19 cellular contexts compared by ENCODE assay signal in the genomic region with DNA sequence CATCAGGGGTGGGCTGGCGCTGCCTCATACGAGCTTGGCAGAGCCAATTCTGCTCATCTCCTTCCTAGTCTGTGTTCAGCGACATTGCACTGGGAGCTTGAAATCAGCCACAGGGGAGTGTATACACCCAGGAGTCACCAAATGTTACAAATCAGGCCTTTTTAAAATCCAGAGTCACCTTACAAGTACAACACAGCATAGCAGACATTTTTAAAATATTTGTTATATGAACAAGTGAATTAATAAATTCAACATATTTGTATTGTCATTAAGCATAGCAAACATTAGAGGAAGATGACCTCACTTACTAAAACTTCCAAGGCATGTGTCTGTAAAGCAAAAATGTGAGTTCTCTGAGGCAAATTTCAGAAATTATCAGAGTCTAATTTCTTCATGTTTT.
A peak's percentile ranks its signal among the peaks of the same experiment; 100 is the strongest.
DNase-seq lines count a peak whose midpoint lies in the region; ATAC-seq and TF ChIP-seq lines count a peak whose summit lies in the region.
"Had no signal": no experiment of that assay in that cellular context is flagged by ENCODE, and none has a peak within 500 bp of the region (broad histone marks: within the 10 kb centered on the region; RNA-seq: fewer than 3 reads in every experiment).

No MANE protein-coding gene starts in this region.

- H3K79me2 ChIP-seq in fibroblast of lung (ENCODE audit: control insufficient read depth, insufficient read depth, low read length), result no peaks in the 10 kb centered on the region
- no peaks in the 10 kb centered on the region for H3K79me2 ChIP-seq in trophoblast cell (ENCODE audit: control insufficient read depth, insufficient read depth, low read length, poor library complexity)

- H3K27ac ChIP-seq in SJSA1, result peak overlapping the region; percentile 92
- peak overlapping the region; percentile 33 for H3K27ac ChIP-seq in fibroblast of lung (ENCODE audit: insufficient read depth, low read length)
- no peak overlapping the region for H3K27ac ChIP-seq in trophoblast cell (ENCODE audit: low read depth, low read length)
- H3K27ac ChIP-seq: BLaER1 treated with 17β-estradiol and CSF1 and Interleukin-3, amounts not matched to agents 10 nM and 100 nM; thyroid gland had no signal

- no peak overlapping the region for H3K23ac ChIP-seq in trophoblast cell (ENCODE audit: low read length)

- H3K9ac ChIP-seq in fibroblast of lung (ENCODE audit: insufficient read depth, low read length), result no peak overlapping the region
- H3K9ac ChIP-seq in trophoblast cell (ENCODE audit: low read length), result no peak overlapping the region
- H3K9ac ChIP-seq: BLaER1 treated with 17β-estradiol and CSF1 and Interleukin-3, amounts not matched to agents 10 nM and 100 nM had no signal

- H3K4me2 ChIP-seq in fibroblast of lung (ENCODE audit: extremely low read depth, insufficient read depth, low read length), result peak overlapping the region; percentile 11
- H3K4me2 ChIP-seq in trophoblast cell (ENCODE audit: low read length), result no peak overlapping the region
- H3K4me2 ChIP-seq: BLaER1 treated with 17β-estradiol and CSF1 and Interleukin-3, amounts not matched to agents 10 nM and 100 nM had no signal

- H3K4me3 ChIP-seq in SJSA1 (no peak overlapping the region), fibroblast of lung (replicated peaks in 1 of 4; ENCODE audit: control extremely low read depth in 1 of 4, insufficient read depth in 1 of 4, low read depth in 3 of 4, low read length in 4 of 4) (no peak overlapping the region), trophoblast cell (ENCODE audit: low read depth, low read length) (no peak overlapping the region)
- H3K4me3 ChIP-seq: BLaER1 treated with 17β-estradiol and CSF1 and Interleukin-3, amounts not matched to agents 10 nM and 100 nM; thyroid gland had no signal

- H3K27ac Mint-ChIP-seq in activated T-helper 17 cell treated with anti-CD3 and anti-CD28 coated beads, Interleukin-2, amount 50 U/mL, for 72 hours, result no peak overlapping the region
- H3K27ac Mint-ChIP-seq: activated T-helper 1 cell treated with anti-CD3 and anti-CD28 coated beads, Interleukin-12 subunit alpha, Interleukin-12 subunit beta, Interleukin-2, Interleukin-4 antibody, amounts not matched to agents 30 ng/mL and 10 ng/mL and 1 ng/mL, durations not matched to agents 14 hours and 24 hours and 36 hours had no signal

- H3K4me3 Mint-ChIP-seq in activated T-helper 17 cell treated with anti-CD3 and anti-CD28 coated beads, Interleukin-2, amount 50 U/mL, for 72 hours, result no peak overlapping the region
- H3K4me3 Mint-ChIP-seq: activated T-helper 1 cell treated with anti-CD3 and anti-CD28 coated beads, Interleukin-12 subunit alpha, Interleukin-12 subunit beta, Interleukin-2, Interleukin-4 antibody, amounts not matched to agents 30 ng/mL and 10 ng/mL and 1 ng/mL, durations not matched to agents 14 hours and 24 hours and 36 hours; central memory CD8-positive, alpha-beta T cell had no signal

- no peak overlapping the region for H2BK5ac ChIP-seq in trophoblast cell (ENCODE audit: low read depth, low read length, poor library complexity)

- no peaks in the 10 kb centered on the region for H3K36me3 ChIP-seq in SJSA1
- no peaks in the 10 kb centered on the region for H3K36me3 ChIP-seq in fibroblast of lung (ENCODE audit: control insufficient read depth, insufficient read depth, low read length)
- H3K36me3 ChIP-seq in trophoblast cell (ENCODE audit: control insufficient read depth in 1 of 2, insufficient read depth in 2 of 2, low read length in 2 of 2), result no peaks in the 10 kb centered on the region
- H3K36me3 ChIP-seq: BLaER1 treated with 17β-estradiol and CSF1 and Interleukin-3, amounts not matched to agents 10 nM and 100 nM; thyroid gland had no signal

- H3K79me1 ChIP-seq in trophoblast cell (ENCODE audit: low read length), result no peaks in the 10 kb centered on the region

- no peaks in the 10 kb centered on the region for H4K20me1 ChIP-seq in fibroblast of lung (ENCODE audit: control insufficient read depth, extremely low read depth, insufficient read depth, low read length)
- H4K20me1 ChIP-seq: BLaER1 treated with 17β-estradiol and CSF1 and Interleukin-3, amounts not matched to agents 10 nM and 100 nM had no signal

- H2AK5ac ChIP-seq in trophoblast cell (ENCODE audit: low read length), result no peak overlapping the region

- H2AFZ ChIP-seq in fibroblast of lung (ENCODE audit: low read length) (no peak overlapping the region), trophoblast cell (ENCODE audit: insufficient read depth, low read length, poor library complexity) (no peak overlapping the region)

- H4K91ac ChIP-seq in trophoblast cell (ENCODE audit: low read depth, low read length), result no peak overlapping the region

- no peak overlapping the region for H3K18ac ChIP-seq in trophoblast cell (ENCODE audit: low read length)

- no peaks in the 10 kb centered on the region for H3K9me3 Mint-ChIP-seq in activated T-helper 17 cell treated with anti-CD3 and anti-CD28 coated beads, Interleukin-2, amount 50 U/mL, for 72 hours
- H3K9me3 Mint-ChIP-seq: activated T-helper 1 cell treated with anti-CD3 and anti-CD28 coated beads, Interleukin-12 subunit alpha, Interleukin-12 subunit beta, Interleukin-2, Interleukin-4 antibody, amounts not matched to agents 30 ng/mL and 10 ng/mL and 1 ng/mL, durations not matched to agents 14 hours and 24 hours and 36 hours had no signal

- DNase-seq in EL (peak; percentile 85), SJSA1 (ENCODE audit: low read depth in 1 of 2, low spot score in 2 of 2) (peak; percentile 60 to 71), fibroblast of lung (ENCODE audit: low read depth in 2 of 2) (peak in 1 of 2 donors; percentile 67), trophoblast cell (peak; percentile 25 to 69), middle frontal gyrus (ENCODE audit: extremely low spot score, low spot score) (no peak), superior temporal gyrus (ENCODE audit: extremely low spot score) (no peak)
- DNase-seq: activated CD8-positive, alpha-beta memory T cell treated with anti-CD3 and anti-CD28 coated beads for 24 hours; foreskin melanocyte; NCI-H1694 treated with DMSO at 0.1 percent for 48 hours; NCI-H446 treated with DMSO at 0.1 percent for 48 hours; posterior cingulate gyrus; SHP77; T-helper 2 cell; thyroid gland had no signal

- no peak overlapping the region for H3K14ac ChIP-seq in trophoblast cell (ENCODE audit: low read length)

- H2BK12ac ChIP-seq in trophoblast cell (ENCODE audit: low read length), result no peak overlapping the region

- no CpG with 5 or more reads among the region's 3 CpGs for WGBS in trophoblast cell (ENCODE audit: extremely low coverage, insufficient coverage, insufficient read length)

- no peak overlapping the region for H3K4ac ChIP-seq in trophoblast cell (ENCODE audit: low read depth, low read length)

- H3K9me3 ChIP-seq in SJSA1 (replicated peaks) (no peaks in the 10 kb centered on the region), fibroblast of lung (ENCODE audit: control insufficient read depth, insufficient read depth, low read depth, low read length) (no peaks in the 10 kb centered on the region), trophoblast cell (ENCODE audit: insufficient read depth, low read depth, low read length) (no peaks in the 10 kb centered on the region)
- H3K9me3 ChIP-seq: thyroid gland had no signal

- no peak overlapping the region for H4K8ac ChIP-seq in trophoblast cell (ENCODE audit: low read depth, low read length)

- ATAC-seq in GM19351 (IDR thresholded peaks at IDR 0.05; ENCODE audit: unreplicated experiment), result no peak
- no peak for ATAC-seq in activated T-helper 17 cell treated with anti-CD3 and anti-CD28 coated beads, Interleukin-2, amount 50 U/mL, for 72 hours (replicated peaks)

- TF ChIP-seq CTCF in fibroblast of lung (conservative IDR thresholded peaks at IDR 0.05 in 1 of 2, IDR thresholded peaks at IDR 0.05 in 1 of 2; ENCODE audit: low read depth in 1 of 2, low read length in 2 of 2), result no peak

- H3K4me1 ChIP-seq in SJSA1 (replicated peaks) (peaks cover 49% of the 10 kb centered on the region), fibroblast of lung (ENCODE audit: control insufficient read depth, extremely low read depth, insufficient read depth, low read length) (peaks cover 17% of the 10 kb centered on the region), trophoblast cell (ENCODE audit: control insufficient read depth in 1 of 2, insufficient read depth in 2 of 2, low read length in 2 of 2) (peaks cover 0 to 2% of the 10 kb centered on the region in 2 experiments)
- H3K4me1 ChIP-seq: thyroid gland had no signal

- H3K4me1 Mint-ChIP-seq in activated T-helper 17 cell treated with anti-CD3 and anti-CD28 coated beads, Interleukin-2, amount 50 U/mL, for 72 hours, result no peaks in the 10 kb centered on the region
- H3K4me1 Mint-ChIP-seq: central memory CD8-positive, alpha-beta T cell had no signal

- no peak overlapping the region for H2BK120ac ChIP-seq in trophoblast cell (ENCODE audit: insufficient read depth, low read length, poor library complexity)

- H3K36me3 Mint-ChIP-seq in activated T-helper 17 cell treated with anti-CD3 and anti-CD28 coated beads, Interleukin-2, amount 50 U/mL, for 72 hours (ENCODE audit: low read depth), result no peaks in the 10 kb centered on the region

- peaks cover 1% of the 10 kb centered on the region for H3K27me3 Mint-ChIP-seq in activated T-helper 17 cell treated with anti-CD3 and anti-CD28 coated beads, Interleukin-2, amount 50 U/mL, for 72 hours
- H3K27me3 Mint-ChIP-seq: central memory CD8-positive, alpha-beta T cell had no signal

- H3K27me3 ChIP-seq in SJSA1 (replicated peaks), result no peaks in the 10 kb centered on the region
- no peaks in the 10 kb centered on the region for H3K27me3 ChIP-seq in fibroblast of lung (ENCODE audit: control insufficient read depth, insufficient read depth, low read length)
- no peaks in the 10 kb centered on the region for H3K27me3 ChIP-seq in trophoblast cell (ENCODE audit: insufficient read depth, low read length)
- H3K27me3 ChIP-seq: BLaER1 treated with 17β-estradiol and CSF1 and Interleukin-3, amounts not matched to agents 10 nM and 100 nM; thyroid gland had no signal

- no peak overlapping the region for H4K12ac ChIP-seq in trophoblast cell (ENCODE audit: low read depth, low read length)

Comparison
In these comparisons a context has a peak if more than half of its experiments do, and no peak if none do; other contexts are left out.
1. DNase-seq: peak in EL (single experiment), SJSA1 (2 of 2) and trophoblast cell (2 of 2); none in middle frontal gyrus (single experiment) and superior temporal gyrus (single experiment).